10 cellular contexts compared by ENCODE assay signal in the genomic region with DNA sequence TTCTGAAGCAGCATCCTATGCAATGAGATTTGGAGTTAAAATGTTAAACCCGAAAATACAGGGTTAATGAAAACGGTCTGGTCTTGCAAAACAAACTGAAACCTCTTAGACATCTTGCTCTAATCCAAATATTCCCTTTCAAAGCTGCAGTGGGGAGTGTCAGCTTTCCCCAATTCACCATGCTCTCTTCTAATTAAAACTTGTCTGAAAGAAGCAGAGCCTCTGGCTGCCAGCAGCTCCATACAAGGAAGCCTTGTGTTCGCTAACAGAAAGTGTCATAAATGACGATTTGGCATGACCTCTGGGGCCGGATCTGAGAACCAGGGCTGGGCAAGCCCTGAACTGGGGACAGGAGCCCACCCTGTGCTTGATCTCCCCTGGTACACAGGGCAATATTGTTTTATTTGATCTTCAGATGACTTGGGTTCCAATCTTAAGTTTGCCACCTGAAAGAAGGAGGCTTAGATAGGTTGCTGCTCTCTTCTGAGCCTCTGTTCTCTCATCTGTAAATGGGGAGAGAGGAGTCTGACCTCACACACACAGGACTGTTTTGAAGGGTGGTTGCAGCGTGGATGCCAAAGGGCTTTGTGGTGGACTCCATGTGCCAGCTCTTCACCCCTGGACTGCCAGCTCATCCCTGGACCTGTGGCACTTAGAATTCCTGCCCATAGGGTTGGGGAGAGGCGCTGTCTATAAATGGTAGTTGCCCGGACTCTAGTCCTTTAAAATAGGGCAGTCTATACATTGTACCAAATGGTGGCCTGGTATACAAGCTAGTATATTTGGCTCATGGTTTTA. TPM values are rescaled to one million over a fixed set of nuclear protein-coding genes. Genes with fewer than 3 reads are reported as not detected.
DNase-seq lines count a peak whose midpoint lies in the region; ATAC-seq and TF ChIP-seq lines count a peak whose summit lies in the region.
"Had no signal": no experiment of that assay in that cellular context is flagged by ENCODE, and none has a peak within 500 bp of the region (broad histone marks: within the 10 kb centered on the region; RNA-seq: fewer than 3 reads in every experiment).

No MANE protein-coding gene starts in this region.

- POLR2A ChIA-PET in HEK293T (lab: Yijun Ruan, JAX): no interaction called here

- ATAC-seq in HG02870 (IDR thresholded peaks at IDR 0.05; ENCODE audit: unreplicated experiment): no peak
- ATAC-seq: activated naive CD4-positive, alpha-beta T cell treated with anti-CD3 and anti-CD28 coated beads, Interleukin-2, amount 50 U/mL, for 72 hours had no signal

- TF ChIP-seq CTCF in 22Rv1 (IDR thresholded peaks at IDR 0.05): no peak
- no peak for TF ChIP-seq CTCF in HFF-Myc (IDR thresholded peaks at IDR 0.05; ENCODE audit: low read depth, low read length, missing control alignments)
- no peak for TF ChIP-seq CTCF in neural crest cell (conservative IDR thresholded peaks at IDR 0.05)

- peaks cover 71% of the 10 kb centered on the region for H3K36me3 Mint-ChIP-seq in dendritic cell treated with granulocyte-macrophage colony-stimulating factor and Interleukin-4, amounts not matched to agents 40 ng/mL and 50 ng/mL, for 4 days (ENCODE audit: low read depth)
- peaks cover 3% of the 10 kb centered on the region for H3K36me3 Mint-ChIP-seq in neural crest cell (ENCODE audit: low read depth)

- DNase-seq in HFF-Myc (ENCODE audit: extremely low read depth, low read depth) (no peak), neural crest cell (ENCODE audit: low read depth, low spot score) (no peak), iPS-NIHi7 (ENCODE audit: extremely low spot score) (no peak), HEK293T (ENCODE audit: extremely low spot score) (no peak), NCI-H2227 treated with DMSO at 0.1 percent for 48 hours (lab: John Stamatoyannopoulos, UW) (no peak)
- DNase-seq: NCI-H1417 treated with DMSO at 0.1 percent for 48 hours had no signal

- peak overlapping the region; percentile 87 for H3K27ac Mint-ChIP-seq in dendritic cell treated with granulocyte-macrophage colony-stimulating factor and Interleukin-4, amounts not matched to agents 40 ng/mL and 50 ng/mL, for 4 days
- no peak overlapping the region for H3K27ac Mint-ChIP-seq in neural crest cell (ENCODE audit: unreplicated experiment)

- peak overlapping the region; percentile 2; the same call in 1 of the 2 replicates for H3K27ac ChIP-seq in 22Rv1

- H3K9me3 Mint-ChIP-seq in dendritic cell treated with granulocyte-macrophage colony-stimulating factor and Interleukin-4, amounts not matched to agents 40 ng/mL and 50 ng/mL, for 4 days: no peaks in the 10 kb centered on the region
- H3K9me3 Mint-ChIP-seq in neural crest cell: no peaks in the 10 kb centered on the region
- H3K9me3 Mint-ChIP-seq: activated naive CD4-positive, alpha-beta T cell treated with anti-CD3 and anti-CD28 coated beads, Interleukin-2, amount 50 U/mL, for 72 hours had no signal

- 0 out of 2 replicates have a peak overlapping the region, but pooled peaks have one; percentile 66 for H3K4me3 ChIP-seq in HFF-Myc (replicated peaks; ENCODE audit: low read depth, low read length)

- peak overlapping the region; percentile 48 for H3K4me3 Mint-ChIP-seq in dendritic cell treated with granulocyte-macrophage colony-stimulating factor and Interleukin-4, amounts not matched to agents 40 ng/mL and 50 ng/mL, for 4 days
- H3K4me3 Mint-ChIP-seq in neural crest cell: peak overlapping the region; percentile 96

- H3K4me1 Mint-ChIP-seq in dendritic cell treated with granulocyte-macrophage colony-stimulating factor and Interleukin-4, amounts not matched to agents 40 ng/mL and 50 ng/mL, for 4 days (ENCODE audit: low read depth): peaks cover 47% of the 10 kb centered on the region
- peaks cover 40% of the 10 kb centered on the region for H3K4me1 Mint-ChIP-seq in neural crest cell

- CTCF ChIA-PET in HEK293T (lab: Yijun Ruan, JAX): no interaction called here

- H3K27me3 Mint-ChIP-seq in dendritic cell treated with granulocyte-macrophage colony-stimulating factor and Interleukin-4, amounts not matched to agents 40 ng/mL and 50 ng/mL, for 4 days: no peaks in the 10 kb centered on the region
- no peaks in the 10 kb centered on the region for H3K27me3 Mint-ChIP-seq in neural crest cell (ENCODE audit: low read depth)

- intact Hi-C loops in dendritic cell treated with granulocyte-macrophage colony-stimulating factor and Interleukin-4, amounts not matched to agents 40 ng/mL and 50 ng/mL, for 4 days (cut with micrococcal nuclease): no loop called here

TF ChIP-seq in HEK293T, 16 proteins besides CTCF, POLR2A, EP300 and RAD21:
- TF ChIP-seq ELF4 (IDR thresholded peaks at IDR 0.05) (no peak), CTBP1 (IDR thresholded peaks at IDR 0.05; ENCODE audit: borderline replicate concordance) (no peak), HDGF (IDR thresholded peaks at IDR 0.05; ENCODE audit: borderline replicate concordance) (no peak), LEF1 (IDR thresholded peaks at IDR 0.05; ENCODE audit: borderline replicate concordance) (no peak), NFRKB (IDR thresholded peaks at IDR 0.05) (no peak), L3MBTL2 (conservative IDR thresholded peaks at IDR 0.05) (no peak), SUZ12 (IDR thresholded peaks at IDR 0.05) (no peak), ARNT (IDR thresholded peaks at IDR 0.05) (no peak), ZNF384 (IDR thresholded peaks at IDR 0.05) (no peak)
- TF ChIP-seq, protein P1, sequence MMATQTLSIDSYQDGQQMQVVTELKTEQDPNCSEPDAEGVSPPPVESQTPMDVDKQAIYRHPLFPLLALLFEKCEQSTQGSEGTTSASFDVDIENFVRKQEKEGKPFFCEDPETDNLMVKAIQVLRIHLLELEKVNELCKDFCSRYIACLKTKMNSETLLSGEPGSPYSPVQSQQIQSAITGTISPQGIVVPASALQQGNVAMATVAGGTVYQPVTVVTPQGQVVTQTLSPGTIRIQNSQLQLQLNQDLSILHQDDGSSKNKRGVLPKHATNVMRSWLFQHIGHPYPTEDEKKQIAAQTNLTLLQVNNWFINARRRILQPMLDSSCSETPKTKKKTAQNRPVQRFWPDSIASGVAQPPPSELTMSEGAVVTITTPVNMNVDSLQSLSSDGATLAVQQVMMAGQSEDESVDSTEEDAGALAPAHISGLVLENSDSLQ (IDR thresholded peaks at IDR 0.05): no peak

RNA-seq across cellular contexts. Expression of a gene that starts 7.8 kb away (rescaled TPM):
- 55.1 and 57.5 TPM in 2 replicates for total RNA-seq in neural crest cell

RNA-seq across cellular contexts. Expression of a gene that starts 27.1 kb away (rescaled TPM):
- 43.2 and 44.8 TPM in 2 replicates for total RNA-seq in neural crest cell

RNA-seq across cellular contexts. Expression of a gene that starts 44.7 kb away (rescaled TPM):
- 1.6 and 1.9 TPM in 2 replicates for total RNA-seq in neural crest cell
